In the genomic region with DNA sequence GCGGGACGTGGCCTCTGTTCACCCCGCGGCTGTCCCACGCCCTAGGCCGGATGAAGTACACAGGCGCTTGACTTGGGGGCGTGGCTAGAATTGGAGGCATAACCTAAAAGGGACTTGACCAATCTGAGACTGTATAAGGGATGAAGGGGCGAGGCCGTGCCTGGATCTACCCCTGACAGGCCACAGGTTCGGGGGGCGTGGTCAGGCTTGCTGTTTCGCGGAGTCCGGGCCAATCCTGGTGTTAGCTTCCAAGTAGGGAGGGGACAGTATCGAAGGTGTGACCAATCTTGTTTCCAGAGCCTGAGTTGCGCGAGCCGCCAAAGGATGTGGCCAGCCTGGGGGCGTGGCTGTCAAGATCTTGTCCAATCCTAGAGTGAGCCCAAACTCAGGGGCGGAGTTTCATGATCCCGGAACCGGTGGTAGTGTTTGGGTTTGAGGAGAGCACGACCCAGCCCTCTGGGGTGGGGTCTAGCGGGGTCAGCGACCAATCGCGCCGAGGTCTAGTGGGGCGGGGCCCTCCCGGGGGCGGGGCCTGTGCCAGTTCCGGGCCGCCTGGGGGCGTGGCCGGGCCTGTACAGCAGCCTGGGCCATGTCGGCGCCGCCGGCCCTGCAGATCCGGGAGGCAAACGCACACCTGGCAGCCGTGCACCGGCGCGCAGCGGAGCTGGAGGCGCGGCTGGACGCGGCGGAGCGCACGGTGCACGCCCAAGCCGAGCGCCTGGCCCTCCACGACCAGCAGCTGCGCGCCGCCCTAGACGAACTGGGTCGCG, we compare ENCODE assay signal across 8 cellular contexts. TPM values are rescaled to one million over a fixed set of nuclear protein-coding genes. Genes with fewer than 3 reads are reported as not detected.
DNase-seq lines count a peak whose midpoint lies in the region; ATAC-seq, FAIRE-seq and TF ChIP-seq lines count a peak whose summit lies in the region.

A gene with protein sequence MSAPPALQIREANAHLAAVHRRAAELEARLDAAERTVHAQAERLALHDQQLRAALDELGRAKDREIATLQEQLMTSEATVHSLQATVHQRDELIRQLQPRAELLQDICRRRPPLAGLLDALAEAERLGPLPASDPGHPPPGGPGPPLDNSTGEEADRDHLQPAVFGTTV (plus strand): TSS at position 571 of the 770 bp plus-strand sequence. CDS start 19 bp downstream, at position 590.

- no peaks in the 10 kb centered on the region for H3K27me3 Mint-ChIP-seq in natural killer cell (ENCODE audit: low read depth in 2 of 2)

- peak; percentile 73 to 89 (median 77) for ATAC-seq in natural killer cell

- peak; percentile 83 for FAIRE-seq in H54 (lab: Jason Lieb, UNC)

- CTCF ChIA-PET in RWPE1 (lab: Yijun Ruan, JAX): interaction anchor here (0.6 kb wide), 1 partner anchor 44 kb away, joined by 3 read pairs; no protein-coding TSS in a partner anchor

- POLR2A ChIA-PET in RWPE1 (lab: Yijun Ruan, JAX; ENCODE audit: low non-redundant PET): interaction anchor here (0.5 to 2.5 kb wide), 6 partner anchors 9 to 985 kb away, joined by 3 to 14 read pairs (median 4); partner anchors contain the start of genes CAPS and NRTN

- H3K27ac Mint-ChIP-seq in natural killer cell: peak within 1 kb of the TSS; percentile 98 to 99

- no peaks in the 10 kb centered on the region for H3K9me3 Mint-ChIP-seq in natural killer cell

- H3K27ac ChIP-seq in RWPE1: peak within 1 kb of the TSS; percentile 96

- TF ChIP-seq CTCF in RWPE1 (conservative IDR thresholded peaks at IDR 0.05; ENCODE audit: low read depth) (no peak), fibroblast of pulmonary artery (IDR thresholded peaks at IDR 0.05; ENCODE audit: low read length, missing control alignments) (no peak), natural killer cell (IDR thresholded peaks at IDR 0.05) (no peak)

- H3K4me1 Mint-ChIP-seq in natural killer cell: peaks cover 23 to 42% of the 10 kb centered on the region in 2 donors

- peak; percentile 100 for DNase-seq in ELF-1 (ENCODE audit: low read depth, low spot score)
- peak; percentile 95 for DNase-seq in H54 (ENCODE audit: insufficient read length, low spot score)
- DNase-seq in LoVo (ENCODE audit: low spot score): peak; percentile 100
- peak; percentile 99 for DNase-seq in RWPE1 (ENCODE audit: low spot score)
- DNase-seq in activated effector memory CD4-positive, alpha-beta T cell treated with Interleukin-2 at 50 U/mL for 16 hours: peak; percentile 100
- DNase-seq in fibroblast of pulmonary artery (ENCODE audit: low read depth): peak; percentile 100
- DNase-seq in natural killer cell: peak; percentile 99
- DNase-seq in stimulated activated naive CD4-positive, alpha-beta T cell (lab: John Stamatoyannopoulos, UW): peak; percentile 100

- no peaks in the 10 kb centered on the region for H3K36me3 Mint-ChIP-seq in natural killer cell

- TF ChIP-seq POLR2A in H54 (IDR thresholded peaks at IDR 0.05; ENCODE audit: low read depth, low read length): peak; percentile 33

- H3K4me3 ChIP-seq in fibroblast of pulmonary artery (replicated peaks; ENCODE audit: low read depth, low read length): peak within 1 kb of the TSS; percentile 100

- H3K4me3 Mint-ChIP-seq in natural killer cell: peak within 1 kb of the TSS; percentile 100

- intact Hi-C loops in natural killer cell (cut with micrococcal nuclease): loop anchor here (1.0 to 5.0 kb wide), 6 partner anchors 73 to 1182 kb away; partner anchors contain the start of genes ALKBH7, CATSPERD, DPP9 and LONP1

RNA-seq across cellular contexts. Expression of the gene that starts here (rescaled TPM):
- total RNA-seq in natural killer cell: 10 to 100 TPM; 21.1 to 26.3 (median 24.2) TPM

Comparison
In these comparisons a context has a peak if more than half of its experiments do, and no peak if none do; other contexts are left out.
1. Peak in every context shown above with its lines: DNase-seq, ATAC-seq, H3K4me3 ChIP-seq and H3K27ac ChIP-seq.